ENCODE assay signal across 12 cellular contexts in genomic region chr20:53586640-53587039, GRCh38. TPM values are rescaled to one million over a fixed set of nuclear protein-coding genes. Genes with fewer than 3 reads are reported as not detected.
DNase-seq lines count a peak whose midpoint lies in the region; ATAC-seq and TF ChIP-seq lines count a peak whose summit lies in the region.
"Had no signal": no experiment of that assay in that cellular context is flagged by ENCODE, and none has a peak within 500 bp of the region (broad histone marks: within the 10 kb centered on the region; RNA-seq: fewer than 3 reads in every experiment).

No MANE protein-coding gene starts in this region.

- H3K4me3 ChIP-seq in GM08714 (ENCODE audit: low read length), result peak overlapping the region; percentile 50; the same call in 1 of the 2 replicates
- peak overlapping the region; percentile 6 for H3K4me3 ChIP-seq in NB4 (ENCODE audit: low read depth, low read length)
- H3K4me3 ChIP-seq in parathyroid adenoma (ENCODE audit: low read depth, low read length), result peak overlapping the region; percentile 34
- H3K4me3 ChIP-seq in SJCRH30, result no peak overlapping the region
- H3K4me3 ChIP-seq: adrenal gland had no signal

- H3K4me1 Mint-ChIP-seq in brain, result peaks cover 88% of the 10 kb centered on the region

- no peak for TF ChIP-seq CTCF in NB4 (IDR thresholded peaks at IDR 0.05; ENCODE audit: low read depth, low read length)
- TF ChIP-seq CTCF in brain (conservative IDR thresholded peaks at IDR 0.05), result no peak
- no peak for TF ChIP-seq CTCF in parathyroid adenoma (IDR thresholded peaks at IDR 0.05)

- ATAC-seq in GM18858 (IDR thresholded peaks at IDR 0.05; ENCODE audit: unreplicated experiment), result no peak
- ATAC-seq in HG03378 (IDR thresholded peaks at IDR 0.05; ENCODE audit: unreplicated experiment), result no peak

- peaks cover 27% of the 10 kb centered on the region for H3K4me1 ChIP-seq in parathyroid adenoma
- H3K4me1 ChIP-seq in SJCRH30, result peaks cover 14% of the 10 kb centered on the region

- DNase-seq in NB4 (ENCODE audit: low read depth), result peak; percentile 11
- DNase-seq in SJCRH30, result no peak
- DNase-seq in substantia nigra (lab: John Stamatoyannopoulos, UW), result no peak
- DNase-seq: GDM1; NCI-H187; stimulated activated CD4-positive, alpha-beta T cell treated with anti-CD3 and anti-CD28 coated beads, Interleukin-4, amount 100 ng/mL, for 4 hours had no signal

- TF ChIP-seq POLR2A in NB4 (IDR thresholded peaks at IDR 0.05; ENCODE audit: extremely low read depth, insufficient read length), result no peak

- peak overlapping the region; percentile 51 for H3K4me2 ChIP-seq in parathyroid adenoma (ENCODE audit: low read length)

- H3K9me3 Mint-ChIP-seq in brain, result no peaks in the 10 kb centered on the region

- peaks cover 14% of the 10 kb centered on the region for H3K36me3 Mint-ChIP-seq in brain

- H3K27me3 ChIP-seq in parathyroid adenoma (ENCODE audit: control insufficient read depth, insufficient read depth, low read length), result no peaks in the 10 kb centered on the region
- H3K27me3 ChIP-seq in SJCRH30, result no peaks in the 10 kb centered on the region
- H3K27me3 ChIP-seq: adrenal gland had no signal

- H3K36me3 ChIP-seq in parathyroid adenoma (ENCODE audit: control insufficient read depth, insufficient read depth, low read length) (no peaks in the 10 kb centered on the region), SJCRH30 (peaks cover 16% of the 10 kb centered on the region)

- no peaks in the 10 kb centered on the region for H3K9me3 ChIP-seq in parathyroid adenoma (ENCODE audit: control insufficient read depth, low read length)
- no peaks in the 10 kb centered on the region for H3K9me3 ChIP-seq in SJCRH30 (replicated peaks)
- H3K9me3 ChIP-seq: adrenal gland had no signal

- H3K27ac ChIP-seq in parathyroid adenoma (peak overlapping the region; percentile 34), SJCRH30 (no peak overlapping the region), substantia nigra (ENCODE audit: low read depth, low read length, poor library complexity, severe bottlenecking) (no peak overlapping the region)
- H3K27ac ChIP-seq: adrenal gland had no signal

- H2AFZ ChIP-seq in parathyroid adenoma, result no peak overlapping the region

- peak overlapping the region; percentile 57 to 89 (median 65) for H3K27ac Mint-ChIP-seq in brain

- H3K79me2 ChIP-seq in parathyroid adenoma, result peaks cover 44% of the 10 kb centered on the region

- no peak overlapping the region for H3K9ac ChIP-seq in parathyroid adenoma

- peaks cover 6% of the 10 kb centered on the region for H3K27me3 Mint-ChIP-seq in brain

- peak overlapping the region; percentile 29 to 62 (median 52) for H3K4me3 Mint-ChIP-seq in brain

RNA-seq across cellular contexts. Expression of gene ZNF217, which starts 7.0 kb away (rescaled TPM):
- 5.7 TPM for polyA plus RNA-seq in brain (ENCODE audit: insufficient read depth, low read depth, low replicate concordance)
- 37.6 and 42.8 TPM in 2 replicates for total RNA-seq in SJCRH30 (2014; rRNA removed; shearing (Covaris generic))
